In genomic region chr21:41834926-41835663, GRCh38 we compare ENCODE assay signal across 22 cellular contexts. TPM values are rescaled to one million over a fixed set of nuclear protein-coding genes. Genes with fewer than 3 reads are reported as not detected.
DNase-seq lines count a peak whose midpoint lies in the region; ATAC-seq and TF ChIP-seq lines count a peak whose summit lies in the region.
"Had no signal": no experiment of that assay in that cellular context is flagged by ENCODE, and none has a peak within 500 bp of the region (broad histone marks: within the 10 kb centered on the region; RNA-seq: fewer than 3 reads in every experiment).

No MANE protein-coding gene starts in this region.

- intact Hi-C loops in Right ventricle myocardium superior (cut with DNase I) (no loop called here), left cardiac atrium (cut with DNase I) (no loop called here)

- CTCF ChIA-PET in RWPE1 (lab: Yijun Ruan, JAX) = no interaction called here

- DNase-seq in Right ventricle myocardium superior (peak; percentile 37), left cardiac atrium (no peak), RWPE1 (ENCODE audit: low spot score) (no peak), mesenteric fat pad (ENCODE audit: low spot score) (peak; percentile 77)
- no peak for DNase-seq in stimulated activated CD4-positive, alpha-beta T cell treated with anti-CD3 and anti-CD28 coated beads, Interleukin-2, amount 100 ng/mL, for 24 hours
- DNase-seq: COR-L47, EL, GM23248, KG1, NCI-H1048, NCI-H1436 treated with DMSO at 0.1 percent for 48 hours, NCI-H2029 treated with DMSO at 0.1 percent for 48 hours, NCI-H2171 treated with DMSO at 0.1 percent for 48 hours, NCI-H446 treated with DMSO at 0.1 percent for 48 hours, NCI-H82, SHP77 treated with DMSO at 0.1 percent for 48 hours had no signal

- POLR2A ChIA-PET in RWPE1 (lab: Yijun Ruan, JAX; ENCODE audit: low non-redundant PET) = no interaction called here

- no peak for TF ChIP-seq CTCF in RWPE1 (conservative IDR thresholded peaks at IDR 0.05; ENCODE audit: low read depth)

- H3K27ac ChIP-seq in RWPE1 = peak overlapping the region; percentile 56
- H3K27ac ChIP-seq: A549, C4-2B, GM23248, Peyer's patch had no signal

- ATAC-seq in Right ventricle myocardium superior (ENCODE audit: poor library complexity) (no peak), left cardiac atrium (no peak), GM19023 (IDR thresholded peaks at IDR 0.05; ENCODE audit: unreplicated experiment) (no peak), HG03095 (IDR thresholded peaks at IDR 0.05; ENCODE audit: unreplicated experiment) (no peak)
- ATAC-seq: A549, SK-N-SH treated with all-trans-retinoic acid at 6 μM for 48 hours had no signal

RNA-seq across cellular contexts. Expression of gene PRDM15, which starts 44.0 kb away (rescaled TPM):
- total RNA-seq in Right ventricle myocardium superior = 3.8 TPM
- total RNA-seq in left cardiac atrium = 1 to 10 TPM; 6.5 TPM
- total RNA-seq in mesenteric fat pad = 8.0 TPM

Comparison
In these comparisons a context has a peak if more than half of its experiments do, and no peak if none do; other contexts are left out.
1. DNase-seq: peak in Right ventricle myocardium superior (single experiment) and mesenteric fat pad (single experiment); none in left cardiac atrium (single experiment), RWPE1 (single experiment) and stimulated activated CD4-positive, alpha-beta T cell treated with anti-CD3 and anti-CD28 coated beads, Interleukin-2, amount 100 ng/mL, for 24 hours (0 of 2).